Comparison of ENCODE assay signal across 8 cellular contexts in genomic region chr19:4456843-4457653, GRCh38. TPM values are rescaled to one million over a fixed set of nuclear protein-coding genes. Genes with fewer than 3 reads are reported as not detected.
DNase-seq lines count a peak whose midpoint lies in the region; TF ChIP-seq lines count a peak whose summit lies in the region.

No MANE protein-coding gene starts in this region.

- H3K36me3 ChIP-seq in kidney epithelial cell (ENCODE audit: control insufficient read depth, insufficient read depth, low read length): no peaks in the 10 kb centered on the region

- no peaks in the 10 kb centered on the region for H3K9me3 Mint-ChIP-seq in T-helper 1 cell treated with Interleukin-12 subunit alpha and Interleukin-12 subunit beta and Interleukin-4 antibody, amounts not matched to agents 30 μg/mL and 1 μg/mL, for 36 hours
- H3K9me3 Mint-ChIP-seq in chondrocyte (ENCODE audit: low read depth): no peaks in the 10 kb centered on the region

- peak; percentile 79 for DNase-seq in activated effector memory CD4-positive, alpha-beta T cell treated with anti-CD3 and anti-CD28 coated beads, Interleukin-2, amount 50 U/mL, for 16 hours
- DNase-seq in activated effector memory CD4-positive, alpha-beta T cell treated with Interleukin-2 at 50 U/mL for 16 hours: no peak
- DNase-seq in HS-27A (ENCODE audit: low read depth) (peak; percentile 12), chondrocyte (ENCODE audit: low spot score) (no peak), kidney epithelial cell (ENCODE audit: low read depth) (no peak), NCI-H1048 (lab: John Stamatoyannopoulos, UW) (no peak)
- peak; percentile 46 for DNase-seq in stimulated activated CD4-positive, alpha-beta T cell treated with anti-CD3 and anti-CD28 coated beads, Interleukin-4, amount 100 ng/mL, for 24 hours

- H3K36me3 Mint-ChIP-seq in T-helper 1 cell treated with Interleukin-12 subunit alpha and Interleukin-12 subunit beta and Interleukin-4 antibody, amounts not matched to agents 30 μg/mL and 1 μg/mL, for 36 hours (ENCODE audit: low read depth): peaks cover 5% of the 10 kb centered on the region
- peaks cover 5% of the 10 kb centered on the region for H3K36me3 Mint-ChIP-seq in chondrocyte (ENCODE audit: low read depth)

- peak overlapping the region; percentile 92 for H3K4me3 Mint-ChIP-seq in T-helper 1 cell treated with Interleukin-12 subunit alpha and Interleukin-12 subunit beta and Interleukin-4 antibody, amounts not matched to agents 30 μg/mL and 1 μg/mL, for 36 hours
- H3K4me3 Mint-ChIP-seq in chondrocyte (ENCODE audit: unreplicated experiment): peak overlapping the region; percentile 98

- H3K27ac Mint-ChIP-seq in T-helper 1 cell treated with Interleukin-12 subunit alpha and Interleukin-12 subunit beta and Interleukin-4 antibody, amounts not matched to agents 30 μg/mL and 1 μg/mL, for 36 hours: peak overlapping the region; percentile 90
- H3K27ac Mint-ChIP-seq in chondrocyte (ENCODE audit: unreplicated experiment): peak overlapping the region; percentile 99

- H3K27me3 Mint-ChIP-seq in T-helper 1 cell treated with Interleukin-12 subunit alpha and Interleukin-12 subunit beta and Interleukin-4 antibody, amounts not matched to agents 30 μg/mL and 1 μg/mL, for 36 hours (ENCODE audit: low read depth): no peaks in the 10 kb centered on the region
- H3K27me3 Mint-ChIP-seq in chondrocyte (ENCODE audit: low read depth): no peaks in the 10 kb centered on the region

- H3K4me3 ChIP-seq in kidney epithelial cell (ENCODE audit: low read depth, low read length): peak overlapping the region; percentile 65

- no peaks in the 10 kb centered on the region for H3K27me3 ChIP-seq in kidney epithelial cell (ENCODE audit: control insufficient read depth, insufficient read depth, low read length)

- TF ChIP-seq CTCF in chondrocyte (IDR thresholded peaks at IDR 0.05) (no peak), kidney epithelial cell (IDR thresholded peaks at IDR 0.05; ENCODE audit: insufficient read depth, low read length, poor library complexity, severe bottlenecking) (no peak)

- H3K4me1 Mint-ChIP-seq in T-helper 1 cell treated with Interleukin-12 subunit alpha and Interleukin-12 subunit beta and Interleukin-4 antibody, amounts not matched to agents 30 μg/mL and 1 μg/mL, for 36 hours (ENCODE audit: low read depth): peaks cover 12% of the 10 kb centered on the region
- H3K4me1 Mint-ChIP-seq in chondrocyte (ENCODE audit: low read depth): peaks cover 26% of the 10 kb centered on the region

RNA-seq across cellular contexts. Expression of gene UBXN6, which starts 0.5 kb away (rescaled TPM):
- total RNA-seq in chondrocyte: 83.7 to 90.2 TPM (median 86.9 TPM) in 3 replicates
- total RNA-seq in kidney epithelial cell: 62.3 and 66.0 TPM in 2 replicates

RNA-seq across cellular contexts. Expression of gene HDGFL2, which starts 15.0 kb away (rescaled TPM):
- 50.0 to 66.5 TPM (median 51.7 TPM) in 3 replicates for total RNA-seq in chondrocyte
- total RNA-seq in kidney epithelial cell: 67.0 and 82.0 TPM in 2 replicates

RNA-seq across cellular contexts. Expression of gene CHAF1A, which starts 54.6 kb away (rescaled TPM):
- 6.6 to 20.5 TPM (median 7.1 TPM) in 3 replicates for total RNA-seq in chondrocyte
- 6.8 and 13.8 TPM in 2 replicates for total RNA-seq in kidney epithelial cell

RNA-seq across cellular contexts. Expression of gene SH3GL1, which starts 56.7 kb away (rescaled TPM):
- total RNA-seq in chondrocyte (96.3 to 103 TPM (median 96.6 TPM) in 3 replicates), kidney epithelial cell (60.9 and 72.0 TPM in 2 replicates)

Comparison
In these comparisons a context has a peak if more than half of its experiments do, and no peak if none do; other contexts are left out.
1. DNase-seq: peak in activated effector memory CD4-positive, alpha-beta T cell treated with anti-CD3 and anti-CD28 coated beads, Interleukin-2, amount 50 U/mL, for 16 hours (single experiment), HS-27A (single experiment) and stimulated activated CD4-positive, alpha-beta T cell treated with anti-CD3 and anti-CD28 coated beads, Interleukin-4, amount 100 ng/mL, for 24 hours (single experiment); none in activated effector memory CD4-positive, alpha-beta T cell treated with Interleukin-2 at 50 U/mL for 16 hours (single experiment), chondrocyte (single experiment), kidney epithelial cell (single experiment) and NCI-H1048 (single experiment).